In genomic region chr2:36708119-36708741, GRCh38 we compare ENCODE assay signal across 13 cellular contexts. TPM values are rescaled to one million over a fixed set of nuclear protein-coding genes. Genes with fewer than 3 reads are reported as not detected.
DNase-seq lines count a peak whose midpoint lies in the region; ATAC-seq and TF ChIP-seq lines count a peak whose summit lies in the region.
"Had no signal": no experiment of that assay in that cellular context is flagged by ENCODE, and none has a peak within 500 bp of the region (broad histone marks: within the 10 kb centered on the region; RNA-seq: fewer than 3 reads in every experiment).

No MANE protein-coding gene starts in this region.

- peak; percentile 29 to 65 (median 54) for ATAC-seq in heart left ventricle
- no peak for ATAC-seq in GM19023 (IDR thresholded peaks at IDR 0.05; ENCODE audit: unreplicated experiment)
- ATAC-seq in HG03439 (IDR thresholded peaks at IDR 0.05; ENCODE audit: unreplicated experiment): no peak
- ATAC-seq: activated naive CD4-positive, alpha-beta T cell treated with anti-CD3 and anti-CD28 coated beads, Interleukin-2, amount 50 U/mL, for 72 hours; lower lobe of right lung; right lobe of liver; stimulated activated effector memory CD8-positive, alpha-beta T cell treated with anti-CD3 and anti-CD28 coated beads, Interleukin-12 subunit alpha, Interleukin-12 subunit beta, amount 100 ng/mL, for 72 hours had no signal

- TF ChIP-seq POLR2A in heart left ventricle (IDR thresholded peaks at IDR 0.05) (no peak), erythroblast (IDR thresholded peaks at IDR 0.05; ENCODE audit: low read length) (no peak)

- 57 to 73% (median 68%) methylated on average over 8 of the region's 8 CpGs for WGBS in heart left ventricle, 4 donors

- peaks cover 0 to 12% (median 7%) of the 10 kb centered on the region in 12 donors for H3K9me3 ChIP-seq in heart left ventricle
- peaks cover 0 to 7% (median 7%) of the 10 kb centered on the region in 5 donors for H3K9me3 ChIP-seq in subcutaneous abdominal adipose tissue (ENCODE audit: control insufficient read depth in 5 of 5, low read length in 5 of 5)
- H3K9me3 ChIP-seq: lower lobe of right lung, right lobe of liver had no signal

- no peaks in the 10 kb centered on the region for H3K27me3 ChIP-seq in heart left ventricle
- H3K27me3 ChIP-seq in subcutaneous abdominal adipose tissue (ENCODE audit: control insufficient read depth in 5 of 5, insufficient read depth in 4 of 5, low read length in 5 of 5): no peaks in the 10 kb centered on the region
- H3K27me3 ChIP-seq: right lobe of liver had no signal

- H3K4me3 ChIP-seq in heart left ventricle (no peak overlapping the region), subcutaneous abdominal adipose tissue (ENCODE audit: low read depth in 1 of 5, low read length in 5 of 5) (no peak overlapping the region)
- H3K4me3 ChIP-seq: lower lobe of right lung, right lobe of liver had no signal

- TF ChIP-seq CTCF in heart left ventricle (IDR thresholded peaks at IDR 0.05): peak in 1 of 12 donors; percentile 23

- peak; percentile 95 for DNase-seq in GM04504 (ENCODE audit: low read depth)
- peak; percentile 35 for DNase-seq in SK-MEL-5 (ENCODE audit: low read depth, low spot score)
- DNase-seq in heart left ventricle: no peak
- DNase-seq in erythroblast (lab: John Stamatoyannopoulos, UW): no peak
- no peak for DNase-seq in KG1 (lab: John Stamatoyannopoulos, UW)
- DNase-seq: activated B cell treated with CpG ODN at 0.5 μM for 24 hours, lower lobe of right lung, right lobe of liver had no signal

- H3K4me1 ChIP-seq in heart left ventricle (peaks cover 0 to 26% (median 1%) of the 10 kb centered on the region in 12 donors), subcutaneous abdominal adipose tissue (ENCODE audit: control insufficient read depth in 5 of 5, insufficient read depth in 5 of 5, low read length in 5 of 5) (peaks cover 8 to 46% (median 39%) of the 10 kb centered on the region in 5 donors)
- H3K4me1 ChIP-seq: lower lobe of right lung, right lobe of liver had no signal

- no peak overlapping the region for H3K9ac ChIP-seq in subcutaneous abdominal adipose tissue (ENCODE audit: low read length in 5 of 5)

- intact Hi-C loops in heart left ventricle (cut with DNase I): no loop called here

- no peaks in the 10 kb centered on the region for H3K36me3 ChIP-seq in heart left ventricle
- no peaks in the 10 kb centered on the region for H3K36me3 ChIP-seq in subcutaneous abdominal adipose tissue (ENCODE audit: control insufficient read depth in 5 of 5, insufficient read depth in 5 of 5, low read length in 5 of 5)
- H3K36me3 ChIP-seq: lower lobe of right lung, right lobe of liver had no signal

- in situ Hi-C loops in SK-MEL-5 (cut with HindIII; ENCODE audit: low pct_unique_long_range_greater_than_20kb, low sequenced_read_pairs): no loop called here

- peak overlapping the region in 7 of 12 donors; percentile 16 to 48 (median 37) for H3K27ac ChIP-seq in heart left ventricle
- H3K27ac ChIP-seq in subcutaneous abdominal adipose tissue (ENCODE audit: low read depth, low read length): peak overlapping the region; percentile 51
- H3K27ac ChIP-seq: lower lobe of right lung, right lobe of liver had no signal

RNA-seq across cellular contexts. Expression of gene VIT, which starts 11.7 kb away (rescaled TPM):
- total RNA-seq in SK-MEL-5 (2014; rRNA removed; shearing (Covaris generic)): not detected in 2 replicates
- polyA plus RNA-seq in SK-MEL-5 (2015; cell fraction: cytosol; rRNA removed): 0.06 and 1.7 TPM in 2 replicates
- 0.12 TPM in 1 of 2 replicates, not detected in the other for polyA plus RNA-seq in SK-MEL-5 (2015; cell fraction: nucleus; rRNA removed)
- 10 to 100 TPM in 2 of 9 donors, 1 to 10 TPM in 7; 1.1 to 34.9 (median 6.8) TPM for total RNA-seq in heart left ventricle
- 1 to 10 TPM; 1.0 to 3.2 TPM for polyA plus RNA-seq in heart left ventricle
- total RNA-seq: activated B cell treated with CpG ODN at 0.5 μM for 24 hours; activated naive CD4-positive, alpha-beta T cell treated with anti-CD3 and anti-CD28 coated beads, Interleukin-2, amount 50 U/mL, for 72 hours; right lobe of liver had no signal

Comparison
In these comparisons a context has a peak if more than half of its experiments do, and no peak if none do; other contexts are left out.
1. DNase-seq: peak in GM04504 (single experiment) and SK-MEL-5 (single experiment); none in heart left ventricle (0 of 5), erythroblast (0 of 2) and KG1 (single experiment).
2. ATAC-seq: peak in heart left ventricle (4 of 4); none in GM19023 (single experiment) and HG03439 (single experiment).